1 cellular context compared by ENCODE assay signal in the genomic region with DNA sequence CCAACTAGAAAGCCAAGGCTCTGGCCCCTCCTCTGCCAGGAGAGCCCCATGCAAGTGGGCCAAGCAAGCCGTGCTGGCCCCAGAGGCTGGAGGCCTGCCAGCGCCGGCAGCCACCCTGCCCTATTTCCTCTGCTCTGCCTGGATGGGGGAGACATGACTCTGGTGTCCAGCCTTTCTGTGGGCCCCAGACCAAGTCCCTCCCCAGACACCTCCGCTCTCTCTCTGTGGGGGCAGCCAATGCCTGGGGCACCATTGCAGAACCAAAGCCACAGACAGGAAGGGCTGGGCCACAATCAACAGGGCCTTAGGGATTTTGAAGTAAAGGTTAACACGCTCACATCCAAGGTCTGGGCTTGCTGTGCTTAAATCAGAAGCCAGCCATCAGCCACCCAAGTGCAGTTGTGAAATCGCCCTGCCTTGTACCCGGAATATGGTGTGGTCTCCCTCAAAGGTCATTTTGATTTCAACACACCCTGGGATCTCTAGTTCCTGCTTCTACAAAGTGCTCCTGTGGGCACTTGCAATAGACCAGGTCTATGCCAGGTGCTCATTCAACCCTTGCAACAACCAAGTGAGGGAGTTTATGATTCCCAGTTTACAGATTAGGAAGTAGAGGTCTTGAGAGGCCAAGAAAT.
TF ChIP-seq lines count a peak whose summit lies in the region.

No MANE protein-coding gene starts in this region.

TF ChIP-seq in GM23338, 12 proteins besides CTCF, POLR2A, EP300 and RAD21 (continued from another document):
- TF ChIP-seq, protein P1, sequence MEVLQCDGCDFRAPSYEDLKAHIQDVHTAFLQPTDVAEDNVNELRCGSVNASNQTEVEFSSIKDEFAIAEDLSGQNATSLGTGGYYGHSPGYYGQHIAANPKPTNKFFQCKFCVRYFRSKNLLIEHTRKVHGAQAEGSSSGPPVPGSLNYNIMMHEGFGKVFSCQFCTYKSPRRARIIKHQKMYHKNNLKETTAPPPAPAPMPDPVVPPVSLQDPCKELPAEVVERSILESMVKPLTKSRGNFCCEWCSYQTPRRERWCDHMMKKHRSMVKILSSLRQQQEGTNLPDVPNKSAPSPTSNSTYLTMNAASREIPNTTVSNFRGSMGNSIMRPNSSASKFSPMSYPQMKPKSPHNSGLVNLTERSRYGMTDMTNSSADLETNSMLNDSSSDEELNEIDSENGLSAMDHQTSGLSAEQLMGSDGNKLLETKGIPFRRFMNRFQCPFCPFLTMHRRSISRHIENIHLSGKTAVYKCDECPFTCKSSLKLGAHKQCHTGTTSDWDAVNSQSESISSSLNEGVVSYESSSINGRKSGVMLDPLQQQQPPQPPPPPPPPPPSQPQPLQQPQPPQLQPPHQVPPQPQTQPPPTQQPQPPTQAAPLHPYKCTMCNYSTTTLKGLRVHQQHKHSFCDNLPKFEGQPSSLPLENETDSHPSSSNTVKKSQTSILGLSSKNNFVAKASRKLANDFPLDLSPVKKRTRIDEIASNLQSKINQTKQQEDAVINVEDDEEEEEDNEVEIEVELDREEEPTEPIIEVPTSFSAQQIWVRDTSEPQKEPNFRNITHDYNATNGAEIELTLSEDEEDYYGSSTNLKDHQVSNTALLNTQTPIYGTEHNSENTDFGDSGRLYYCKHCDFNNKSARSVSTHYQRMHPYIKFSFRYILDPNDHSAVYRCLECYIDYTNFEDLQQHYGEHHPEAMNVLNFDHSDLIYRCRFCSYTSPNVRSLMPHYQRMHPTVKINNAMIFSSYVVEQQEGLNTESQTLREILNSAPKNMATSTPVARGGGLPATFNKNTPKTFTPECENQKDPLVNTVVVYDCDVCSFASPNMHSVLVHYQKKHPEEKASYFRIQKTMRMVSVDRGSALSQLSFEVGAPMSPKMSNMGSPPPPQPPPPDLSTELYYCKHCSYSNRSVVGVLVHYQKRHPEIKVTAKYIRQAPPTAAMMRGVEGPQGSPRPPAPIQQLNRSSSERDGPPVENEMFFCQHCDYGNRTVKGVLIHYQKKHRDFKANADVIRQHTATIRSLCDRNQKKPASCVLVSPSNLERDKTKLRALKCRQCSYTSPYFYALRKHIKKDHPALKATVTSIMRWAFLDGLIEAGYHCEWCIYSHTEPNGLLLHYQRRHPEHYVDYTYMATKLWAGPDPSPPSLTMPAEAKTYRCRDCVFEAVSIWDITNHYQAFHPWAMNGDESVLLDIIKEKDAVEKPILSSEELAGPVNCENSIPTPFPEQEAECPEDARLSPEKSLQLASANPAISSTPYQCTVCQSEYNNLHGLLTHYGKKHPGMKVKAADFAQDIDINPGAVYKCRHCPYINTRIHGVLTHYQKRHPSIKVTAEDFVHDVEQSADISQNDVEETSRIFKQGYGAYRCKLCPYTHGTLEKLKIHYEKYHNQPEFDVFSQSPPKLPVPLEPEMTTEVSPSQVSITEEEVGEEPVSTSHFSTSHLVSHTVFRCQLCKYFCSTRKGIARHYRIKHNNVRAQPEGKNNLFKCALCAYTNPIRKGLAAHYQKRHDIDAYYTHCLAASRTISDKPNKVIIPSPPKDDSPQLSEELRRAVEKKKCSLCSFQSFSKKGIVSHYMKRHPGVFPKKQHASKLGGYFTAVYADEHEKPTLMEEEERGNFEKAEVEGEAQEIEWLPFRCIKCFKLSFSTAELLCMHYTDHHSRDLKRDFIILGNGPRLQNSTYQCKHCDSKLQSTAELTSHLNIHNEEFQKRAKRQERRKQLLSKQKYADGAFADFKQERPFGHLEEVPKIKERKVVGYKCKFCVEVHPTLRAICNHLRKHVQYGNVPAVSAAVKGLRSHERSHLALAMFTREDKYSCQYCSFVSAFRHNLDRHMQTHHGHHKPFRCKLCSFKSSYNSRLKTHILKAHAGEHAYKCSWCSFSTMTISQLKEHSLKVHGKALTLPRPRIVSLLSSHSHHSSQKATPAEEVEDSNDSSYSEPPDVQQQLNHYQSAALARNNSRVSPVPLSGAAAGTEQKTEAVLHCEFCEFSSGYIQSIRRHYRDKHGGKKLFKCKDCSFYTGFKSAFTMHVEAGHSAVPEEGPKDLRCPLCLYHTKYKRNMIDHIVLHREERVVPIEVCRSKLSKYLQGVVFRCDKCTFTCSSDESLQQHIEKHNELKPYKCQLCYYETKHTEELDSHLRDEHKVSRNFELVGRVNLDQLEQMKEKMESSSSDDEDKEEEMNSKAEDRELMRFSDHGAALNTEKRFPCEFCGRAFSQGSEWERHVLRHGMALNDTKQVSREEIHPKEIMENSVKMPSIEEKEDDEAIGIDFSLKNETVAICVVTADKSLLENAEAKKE (CRISPR knock-in tag; IDR thresholded peaks at IDR 0.05), result no peak
